Comparison of ENCODE assay signal across 2 cellular contexts in the genomic region with DNA sequence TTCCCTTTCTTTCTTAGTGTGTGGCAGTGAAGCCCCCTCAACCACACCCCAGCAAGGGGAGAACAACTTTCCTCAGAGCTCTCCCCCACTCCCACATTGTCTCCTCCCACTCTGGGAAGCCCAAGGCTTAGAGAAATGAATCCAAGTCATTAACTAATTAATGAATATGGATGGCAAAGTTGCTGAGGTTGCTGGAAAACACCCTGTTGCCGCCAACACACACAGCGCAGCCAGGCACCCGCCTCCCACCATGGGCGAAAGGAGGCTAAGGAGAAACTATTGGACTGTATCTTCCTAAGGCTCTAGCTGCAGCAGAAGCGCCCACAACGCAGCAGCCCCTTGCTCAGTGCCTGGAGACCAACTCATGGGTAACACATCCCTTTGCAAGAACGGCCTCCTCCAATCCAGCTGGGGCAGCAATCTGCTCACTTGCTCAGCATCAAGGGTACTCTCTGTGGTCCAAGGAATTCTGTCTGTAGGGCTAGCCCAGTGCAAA.
TF ChIP-seq lines count a peak whose summit lies in the region.

No MANE protein-coding gene starts in this region.

TF ChIP-seq in IMR-90, 13 proteins besides CTCF, POLR2A, EP300 and RAD21:
- TF ChIP-seq ELK1 (IDR thresholded peaks at IDR 0.05; ENCODE audit: borderline replicate concordance, low read depth, low read length) (no peak), FOS (IDR thresholded peaks at IDR 0.05; ENCODE audit: low read depth, low read length) (no peak), NFE2L2 (IDR thresholded peaks at IDR 0.05; ENCODE audit: low read depth, low read length) (no peak), BHLHE40 (IDR thresholded peaks at IDR 0.05; ENCODE audit: low read depth, low read length) (no peak), RFX5 (IDR thresholded peaks at IDR 0.05; ENCODE audit: low read depth, low read length) (no peak), MXI1 (IDR thresholded peaks at IDR 0.05; ENCODE audit: borderline replicate concordance, low read depth, low read length) (no peak), MAFK (IDR thresholded peaks at IDR 0.05; ENCODE audit: low read depth, low read length) (no peak), RCOR1 (IDR thresholded peaks at IDR 0.05; ENCODE audit: insufficient replicate concordance, low read length) (no peak), MAZ (IDR thresholded peaks at IDR 0.05; ENCODE audit: borderline replicate concordance, low read depth, low read length) (no peak), SMC3 (IDR thresholded peaks at IDR 0.05; ENCODE audit: low read depth, low read length) (no peak), CHD1 (IDR thresholded peaks at IDR 0.05; ENCODE audit: low read depth, low read length) (no peak), CEBPB (IDR thresholded peaks at IDR 0.05; ENCODE audit: low read depth, low read length) (no peak)
- TF ChIP-seq, protein P1, sequence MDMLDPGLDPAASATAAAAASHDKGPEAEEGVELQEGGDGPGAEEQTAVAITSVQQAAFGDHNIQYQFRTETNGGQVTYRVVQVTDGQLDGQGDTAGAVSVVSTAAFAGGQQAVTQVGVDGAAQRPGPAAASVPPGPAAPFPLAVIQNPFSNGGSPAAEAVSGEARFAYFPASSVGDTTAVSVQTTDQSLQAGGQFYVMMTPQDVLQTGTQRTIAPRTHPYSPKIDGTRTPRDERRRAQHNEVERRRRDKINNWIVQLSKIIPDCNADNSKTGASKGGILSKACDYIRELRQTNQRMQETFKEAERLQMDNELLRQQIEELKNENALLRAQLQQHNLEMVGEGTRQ (IDR thresholded peaks at IDR 0.05; ENCODE audit: low read depth, low read length): no peak

TF ChIP-seq in H1, 55 proteins besides CTCF, POLR2A, EP300 and RAD21:
- TF ChIP-seq SP2 (IDR thresholded peaks at IDR 0.05; ENCODE audit: low read length): no peak
